ENCODE assay signal across 33 cellular contexts in genomic region chr16:12172343-12172742, GRCh38.
"Had no signal": no experiment of that assay in that cellular context is flagged by ENCODE, and none has a peak within 500 bp of the region (broad histone marks: within the 10 kb centered on the region; RNA-seq: fewer than 3 reads in every experiment).

No MANE protein-coding gene starts in this region.

- H3K4me3 Mint-ChIP-seq: activated CD4-positive, alpha-beta memory T cell treated with anti-CD3 and anti-CD28 coated beads for 36 hours; activated CD4-positive, alpha-beta T cell treated with anti-CD3 and anti-CD28 coated beads for 36 hours; activated CD4-positive, alpha-beta T cell treated with anti-CD3 and anti-CD28 coated beads, Interleukin-2, amount 10 ng/mL, durations not matched to agents 24 days and 14 days; activated CD8-positive, alpha-beta memory T cell treated with anti-CD3 and anti-CD28 coated beads, Interleukin-2, amount 10 ng/mL, durations not matched to agents 7 days and 5 days; activated CD8-positive, alpha-beta T cell treated with anti-CD3 and anti-CD28 coated beads, Interleukin-2, amount 10 ng/mL, durations not matched to agents 7 days and 5 days; activated naive CD4-positive, alpha-beta T cell treated with anti-CD3 and anti-CD28 coated beads for 36 hours; activated naive CD4-positive, alpha-beta T cell treated with anti-CD3 and anti-CD28 coated beads, Interleukin-2, amount 50 U/mL, for 24 hours; activated naive CD8-positive, alpha-beta T cell treated with anti-CD3 and anti-CD28 coated beads for 36 hours; activated naive CD8-positive, alpha-beta T cell treated with anti-CD3 and anti-CD28 coated beads, Interleukin-2, amount 50 U/mL, for 24 hours; activated T-helper 1 cell treated with anti-CD3 and anti-CD28 coated beads, Interleukin-12 subunit alpha, Interleukin-12 subunit beta, Interleukin-2, Interleukin-4 antibody, amounts not matched to agents 30 ng/mL and 10 ng/mL and 1 ng/mL, durations not matched to agents 14 hours and 24 hours and 36 hours; central memory CD8-positive, alpha-beta T cell; dendritic cell treated with granulocyte-macrophage colony-stimulating factor and Interleukin-4, amounts not matched to agents 40 ng/mL and 50 ng/mL, for 4 days; endodermal cell had no signal

- H3K27ac ChIP-seq: adrenal gland, body of pancreas, coronary artery had no signal

- H3K4me1 Mint-ChIP-seq: activated CD8-positive, alpha-beta memory T cell treated with anti-CD3 and anti-CD28 coated beads, Interleukin-2, amount 10 ng/mL, durations not matched to agents 7 days and 5 days; central memory CD8-positive, alpha-beta T cell had no signal

- DNase-seq: activated CD4-positive, alpha-beta memory T cell treated with anti-CD3 and anti-CD28 coated beads for 36 hours; activated CD4-positive, alpha-beta T cell treated with anti-CD3 and anti-CD28 coated beads for 36 hours; activated CD4-positive, alpha-beta T cell treated with anti-CD3 and anti-CD28 coated beads, Interleukin-2, amount 10 ng/mL, durations not matched to agents 24 days and 14 days; activated CD4-positive, CD25-positive, alpha-beta regulatory T cell; activated CD4-positive, CD25-positive, alpha-beta regulatory T cell treated with anti-CD3 and anti-CD28 coated beads, Interleukin-2, amount 50 U/mL, for 72 hours; activated CD8-positive, alpha-beta memory T cell treated with anti-CD3 and anti-CD28 coated beads, Interleukin-2, amount 10 ng/mL, durations not matched to agents 7 days and 5 days; activated CD8-positive, alpha-beta memory T cell treated with anti-CD3 and anti-CD28 coated beads, Interleukin-2, amount 50 U/mL, for 4 hours; activated CD8-positive, alpha-beta T cell treated with anti-CD3 and anti-CD28 coated beads, Interleukin-2, amount 10 ng/mL, durations not matched to agents 7 days and 5 days; activated effector memory CD4-positive, alpha-beta T cell treated with anti-CD3 and anti-CD28 coated beads, Interleukin-2, amount 50 U/mL, for 16 hours; activated naive CD4-positive, alpha-beta T cell treated with anti-CD3 and anti-CD28 coated beads for 36 hours; activated naive CD8-positive, alpha-beta T cell treated with anti-CD3 and anti-CD28 coated beads for 36 hours; activated naive CD8-positive, alpha-beta T cell treated with anti-CD3 and anti-CD28 coated beads, Interleukin-2, amount 50 U/mL, for 24 hours; activated T-cell treated with anti-CD3 and anti-CD28 coated beads, Interleukin-2, amount 50 U/mL, for 1 hour; activated T-cell treated with anti-CD3 and anti-CD28 coated beads, Interleukin-2, amount 50 U/mL, for 48 hours; adrenal gland; amygdala; aorta; body of pancreas; dorsolateral prefrontal cortex; effector memory CD4-positive, alpha-beta T cell; endodermal cell; foreskin fibroblast; head of caudate nucleus; T-helper 1 cell; T-helper 2 cell had no signal

- H3K36me3 Mint-ChIP-seq: activated CD8-positive, alpha-beta memory T cell treated with anti-CD3 and anti-CD28 coated beads, Interleukin-2, amount 10 ng/mL, durations not matched to agents 7 days and 5 days; activated naive CD8-positive, alpha-beta T cell treated with anti-CD3 and anti-CD28 coated beads for 36 hours had no signal

- H3K4me1 ChIP-seq: adrenal gland had no signal

- FAIRE-seq: frontal cortex had no signal

- H3K27ac Mint-ChIP-seq: activated CD4-positive, alpha-beta memory T cell treated with anti-CD3 and anti-CD28 coated beads for 36 hours; activated CD4-positive, alpha-beta T cell treated with anti-CD3 and anti-CD28 coated beads for 36 hours; activated CD4-positive, alpha-beta T cell treated with anti-CD3 and anti-CD28 coated beads, Interleukin-2, amount 10 ng/mL, durations not matched to agents 24 days and 14 days; activated CD8-positive, alpha-beta memory T cell treated with anti-CD3 and anti-CD28 coated beads, Interleukin-2, amount 10 ng/mL, durations not matched to agents 7 days and 5 days; activated CD8-positive, alpha-beta T cell treated with anti-CD3 and anti-CD28 coated beads, Interleukin-2, amount 10 ng/mL, durations not matched to agents 7 days and 5 days; activated naive CD4-positive, alpha-beta T cell treated with anti-CD3 and anti-CD28 coated beads for 36 hours; activated naive CD4-positive, alpha-beta T cell treated with anti-CD3 and anti-CD28 coated beads, Interleukin-2, amount 50 U/mL, for 24 hours; activated naive CD8-positive, alpha-beta T cell treated with anti-CD3 and anti-CD28 coated beads for 36 hours; activated naive CD8-positive, alpha-beta T cell treated with anti-CD3 and anti-CD28 coated beads, Interleukin-2, amount 50 U/mL, for 24 hours; activated T-helper 1 cell treated with anti-CD3 and anti-CD28 coated beads, Interleukin-12 subunit alpha, Interleukin-12 subunit beta, Interleukin-2, Interleukin-4 antibody, amounts not matched to agents 30 ng/mL and 10 ng/mL and 1 ng/mL, durations not matched to agents 14 hours and 24 hours and 36 hours; activated T-helper 2 cell treated with anti-CD3 and anti-CD28 coated beads, Interferon-gamma antibody, Interleukin-2, Interleukin-4, amounts not matched to agents 10 μg/mL and 5 μg/mL and 100 μg/mL, durations not matched to agents 14 hours and 24 hours and 36 hours; dendritic cell treated with granulocyte-macrophage colony-stimulating factor and Interleukin-4, amounts not matched to agents 40 ng/mL and 50 ng/mL, for 4 days; endodermal cell had no signal

- ATAC-seq: activated CD4-positive, alpha-beta T cell treated with anti-CD3 and anti-CD28 coated beads for 36 hours; activated CD8-positive, alpha-beta memory T cell treated with anti-CD3 and anti-CD28 coated beads, Interleukin-2, amount 10 ng/mL, durations not matched to agents 7 days and 5 days; activated CD8-positive, alpha-beta T cell treated with anti-CD3 and anti-CD28 coated beads, Interleukin-2, amount 10 ng/mL, durations not matched to agents 7 days and 5 days; activated naive CD8-positive, alpha-beta T cell treated with anti-CD3 and anti-CD28 coated beads, Interleukin-2, amount 50 U/mL, for 24 hours; body of pancreas; esophagus mucosa had no signal

- H3K9me3 ChIP-seq: adrenal gland, body of pancreas had no signal

- H3K4me3 ChIP-seq: adrenal gland, body of pancreas, coronary artery, dorsolateral prefrontal cortex had no signal

- H3K27me3 ChIP-seq: adrenal gland, body of pancreas, dorsolateral prefrontal cortex had no signal

- H3K27me3 Mint-ChIP-seq: activated CD4-positive, alpha-beta memory T cell treated with anti-CD3 and anti-CD28 coated beads for 36 hours; activated CD4-positive, alpha-beta T cell treated with anti-CD3 and anti-CD28 coated beads for 36 hours; activated CD4-positive, alpha-beta T cell treated with anti-CD3 and anti-CD28 coated beads, Interleukin-2, amount 10 ng/mL, durations not matched to agents 24 days and 14 days; activated CD8-positive, alpha-beta memory T cell treated with anti-CD3 and anti-CD28 coated beads, Interleukin-2, amount 10 ng/mL, durations not matched to agents 7 days and 5 days; activated naive CD4-positive, alpha-beta T cell treated with anti-CD3 and anti-CD28 coated beads, Interleukin-2, amount 50 U/mL, for 24 hours; activated naive CD8-positive, alpha-beta T cell treated with anti-CD3 and anti-CD28 coated beads for 36 hours; activated naive CD8-positive, alpha-beta T cell treated with anti-CD3 and anti-CD28 coated beads, Interleukin-2, amount 50 U/mL, for 24 hours; central memory CD8-positive, alpha-beta T cell; dendritic cell treated with granulocyte-macrophage colony-stimulating factor and Interleukin-4, amounts not matched to agents 40 ng/mL and 50 ng/mL, for 4 days had no signal

- H3K9me3 Mint-ChIP-seq: activated CD4-positive, alpha-beta memory T cell treated with anti-CD3 and anti-CD28 coated beads for 36 hours; activated CD4-positive, alpha-beta T cell treated with anti-CD3 and anti-CD28 coated beads, Interleukin-2, amount 10 ng/mL, durations not matched to agents 24 days and 14 days; activated naive CD4-positive, alpha-beta T cell treated with anti-CD3 and anti-CD28 coated beads for 36 hours; activated naive CD4-positive, alpha-beta T cell treated with anti-CD3 and anti-CD28 coated beads, Interleukin-2, amount 50 U/mL, for 24 hours; activated naive CD8-positive, alpha-beta T cell treated with anti-CD3 and anti-CD28 coated beads for 36 hours; activated naive CD8-positive, alpha-beta T cell treated with anti-CD3 and anti-CD28 coated beads, Interleukin-2, amount 50 U/mL, for 24 hours; activated T-helper 1 cell treated with anti-CD3 and anti-CD28 coated beads, Interleukin-12 subunit alpha, Interleukin-12 subunit beta, Interleukin-2, Interleukin-4 antibody, amounts not matched to agents 30 ng/mL and 10 ng/mL and 1 ng/mL, durations not matched to agents 14 hours and 24 hours and 36 hours; activated T-helper 2 cell treated with anti-CD3 and anti-CD28 coated beads, Interferon-gamma antibody, Interleukin-2, Interleukin-4, amounts not matched to agents 10 μg/mL and 5 μg/mL and 100 μg/mL, durations not matched to agents 14 hours and 24 hours and 36 hours; central memory CD8-positive, alpha-beta T cell; dendritic cell treated with granulocyte-macrophage colony-stimulating factor and Interleukin-4, amounts not matched to agents 40 ng/mL and 50 ng/mL, for 4 days; endodermal cell had no signal
